ENCODE assay signal across 19 cellular contexts in genomic region chr22:48477031-48477721, GRCh38.
A peak's percentile ranks its signal among the peaks of the same experiment; 100 is the strongest.
DNase-seq lines count a peak whose midpoint lies in the region; ATAC-seq and TF ChIP-seq lines count a peak whose summit lies in the region.
"Had no signal": no experiment of that assay in that cellular context is flagged by ENCODE, and none has a peak within 500 bp of the region (broad histone marks: within the 10 kb centered on the region; RNA-seq: fewer than 3 reads in every experiment).

No MANE protein-coding gene starts in this region.

- ATAC-seq in activated CD8-positive, alpha-beta memory T cell treated with anti-CD3 and anti-CD28 coated beads, Interleukin-2, amount 10 ng/mL, durations not matched to agents 7 days and 5 days = no peak
- no peak for ATAC-seq in GM23338
- ATAC-seq: activated T-helper 17 cell treated with anti-CD3 and anti-CD28 coated beads, Interleukin-2, amount 50 U/mL, for 72 hours; HCT116; HepG2 had no signal

- H3K27ac Mint-ChIP-seq in activated CD8-positive, alpha-beta memory T cell treated with anti-CD3 and anti-CD28 coated beads, Interleukin-2, amount 10 ng/mL, durations not matched to agents 7 days and 5 days = no peak overlapping the region
- H3K27ac Mint-ChIP-seq in GM23338 = no peak overlapping the region
- H3K27ac Mint-ChIP-seq: activated T-helper 17 cell treated with anti-CD3 and anti-CD28 coated beads, Interleukin-2, amount 50 U/mL, for 72 hours had no signal

- H3K27me3 Mint-ChIP-seq in activated CD8-positive, alpha-beta memory T cell treated with anti-CD3 and anti-CD28 coated beads, Interleukin-2, amount 10 ng/mL, durations not matched to agents 7 days and 5 days = no peaks in the 10 kb centered on the region
- peaks cover 2% of the 10 kb centered on the region for H3K27me3 Mint-ChIP-seq in GM23338 (ENCODE audit: insufficient read depth, low read depth, poor library complexity)

- H3K27me3 ChIP-seq in tibial nerve (no peaks in the 10 kb centered on the region), GM23338 (ENCODE audit: insufficient read depth) (no peaks in the 10 kb centered on the region)
- H3K27me3 ChIP-seq: BE2C, hepatocyte, neutrophil had no signal

- no peak for TF ChIP-seq POLR2A in tibial nerve (IDR thresholded peaks at IDR 0.05)

- no peak for TF ChIP-seq EP300 in tibial nerve (IDR thresholded peaks at IDR 0.05)

- 67 to 69% methylated on average over 15 to 19 of the region's 22 CpGs for WGBS in tibial nerve, 2 donors

- no peaks in the 10 kb centered on the region for H3K79me2 ChIP-seq in GM23338 (replicated peaks; ENCODE audit: insufficient read depth)
- H3K79me2 ChIP-seq: hepatocyte had no signal

- no peaks in the 10 kb centered on the region for H4K20me1 ChIP-seq in GM23338 (replicated peaks; ENCODE audit: insufficient read depth)

- H3K9me3 Mint-ChIP-seq in activated CD8-positive, alpha-beta memory T cell treated with anti-CD3 and anti-CD28 coated beads, Interleukin-2, amount 10 ng/mL, durations not matched to agents 7 days and 5 days (ENCODE audit: low read depth) = no peaks in the 10 kb centered on the region
- no peaks in the 10 kb centered on the region; the same call in 2 of the 3 replicates for H3K9me3 Mint-ChIP-seq in GM23338
- H3K9me3 Mint-ChIP-seq: activated T-helper 17 cell treated with anti-CD3 and anti-CD28 coated beads, Interleukin-2, amount 50 U/mL, for 72 hours; central memory CD8-positive, alpha-beta T cell had no signal

- H3F3A ChIP-seq in GM23338 (replicated peaks; ENCODE audit: low read depth) = no peaks in the 10 kb centered on the region

- H3K4me1 ChIP-seq in tibial nerve (no peaks in the 10 kb centered on the region), GM23338 (ENCODE audit: insufficient read depth) (no peaks in the 10 kb centered on the region)
- H3K4me1 ChIP-seq: BE2C had no signal

- TF ChIP-seq CTCF in tibial nerve (IDR thresholded peaks at IDR 0.05) (no peak), GM23338 (conservative IDR thresholded peaks at IDR 0.05; ENCODE audit: low read depth in 2 of 2) (no peak)

- DNase-seq in activated CD8-positive, alpha-beta memory T cell treated with anti-CD3 and anti-CD28 coated beads, Interleukin-2, amount 50 U/mL, for 48 hours = peak; percentile 10
- no peak for DNase-seq in activated CD8-positive, alpha-beta memory T cell treated with anti-CD3 and anti-CD28 coated beads, Interleukin-2, amount 10 ng/mL, durations not matched to agents 7 days and 5 days
- DNase-seq in head of caudate nucleus (peak in 28 of 42 donors; percentile 31 to 74 (median 59)), mesenteric fat pad (ENCODE audit: low spot score) (peak; percentile 82), tibial nerve (ENCODE audit: low spot score in 2 of 2) (peak; percentile 22 to 29), mucosa of gallbladder (ENCODE audit: low spot score) (no peak), GM23338 (ENCODE audit: low spot score) (no peak)
- DNase-seq in NK-92 treated with Interleukin-12 subunit alpha and Interleukin-12 subunit beta, amount 100 ng/mL, for 24 hours (lab: John Stamatoyannopoulos, UW) = no peak
- DNase-seq: BE2C, NCI-H1417 treated with DMSO at 0.1 percent for 48 hours, NCI-H526, SW 1271 had no signal

- no peak overlapping the region for H3K27ac ChIP-seq in tibial nerve
- no peak overlapping the region for H3K27ac ChIP-seq in GM23338 (ENCODE audit: low read depth)
- H3K27ac ChIP-seq: 22Rv1, hepatocyte, neutrophil had no signal

- H3K9me2 ChIP-seq in GM23338 (ENCODE audit: insufficient read depth) = no peaks in the 10 kb centered on the region

- H3K4me3 ChIP-seq in tibial nerve (no peak overlapping the region), GM23338 (no peak overlapping the region)
- H3K4me3 ChIP-seq: hepatocyte had no signal

- no peaks in the 10 kb centered on the region for H3K4me1 Mint-ChIP-seq in activated CD8-positive, alpha-beta memory T cell treated with anti-CD3 and anti-CD28 coated beads, Interleukin-2, amount 10 ng/mL, durations not matched to agents 7 days and 5 days
- peaks cover 12% of the 10 kb centered on the region for H3K4me1 Mint-ChIP-seq in GM23338
- H3K4me1 Mint-ChIP-seq: activated T-helper 17 cell treated with anti-CD3 and anti-CD28 coated beads, Interleukin-2, amount 50 U/mL, for 72 hours; central memory CD8-positive, alpha-beta T cell had no signal

- H3K36me3 ChIP-seq in tibial nerve (no peaks in the 10 kb centered on the region), GM23338 (ENCODE audit: insufficient read depth) (no peaks in the 10 kb centered on the region)
- H3K36me3 ChIP-seq: BE2C, neutrophil had no signal

- H3K4me3 Mint-ChIP-seq in activated CD8-positive, alpha-beta memory T cell treated with anti-CD3 and anti-CD28 coated beads, Interleukin-2, amount 10 ng/mL, durations not matched to agents 7 days and 5 days = no peak overlapping the region
- H3K4me3 Mint-ChIP-seq in GM23338 = no peak overlapping the region
- H3K4me3 Mint-ChIP-seq: activated T-helper 17 cell treated with anti-CD3 and anti-CD28 coated beads, Interleukin-2, amount 50 U/mL, for 72 hours; central memory CD8-positive, alpha-beta T cell had no signal

- CTCF ChIA-PET in activated CD8-positive, alpha-beta memory T cell treated with anti-CD3 and anti-CD28 coated beads, Interleukin-2, amount 10 ng/mL, durations not matched to agents 7 days and 5 days (lab: Charles Lee) = no interaction called here

- no peak overlapping the region for H3K4me2 ChIP-seq in GM23338
- H3K4me2 ChIP-seq: hepatocyte had no signal

- intact Hi-C loops in head of caudate nucleus (cut with DNase I) = no loop called here

- H3K9me3 ChIP-seq in tibial nerve = no peaks in the 10 kb centered on the region
- H3K9me3 ChIP-seq: BE2C, neutrophil had no signal

- no peak overlapping the region for H2AFZ ChIP-seq in GM23338
- H2AFZ ChIP-seq: hepatocyte had no signal

- no peaks in the 10 kb centered on the region for H3K36me3 Mint-ChIP-seq in activated CD8-positive, alpha-beta memory T cell treated with anti-CD3 and anti-CD28 coated beads, Interleukin-2, amount 10 ng/mL, durations not matched to agents 7 days and 5 days
- H3K36me3 Mint-ChIP-seq in GM23338 (ENCODE audit: low read depth) = no peaks in the 10 kb centered on the region

TF ChIP-seq in GM23338, 12 proteins besides CTCF, POLR2A, EP300 and RAD21:
- TF ChIP-seq EZH2 (IDR thresholded peaks at IDR 0.05; ENCODE audit: low read depth, unreplicated experiment) (no peak), EZH2phosphoT487 (IDR thresholded peaks at IDR 0.05; ENCODE audit: unreplicated experiment) (no peak), STAT1 (IDR thresholded peaks at IDR 0.05; ENCODE audit: unreplicated experiment) (no peak), POLR2AphosphoS5 (IDR thresholded peaks at IDR 0.05; ENCODE audit: low read depth) (no peak)

Comparison
In these comparisons a context has a peak if more than half of its experiments do, and no peak if none do; other contexts are left out.
1. DNase-seq: peak in activated CD8-positive, alpha-beta memory T cell treated with anti-CD3 and anti-CD28 coated beads, Interleukin-2, amount 50 U/mL, for 48 hours (single experiment), head of caudate nucleus (28 of 42), mesenteric fat pad (single experiment) and tibial nerve (2 of 2); none in activated CD8-positive, alpha-beta memory T cell treated with anti-CD3 and anti-CD28 coated beads, Interleukin-2, amount 10 ng/mL, durations not matched to agents 7 days and 5 days (single experiment), mucosa of gallbladder (single experiment), NK-92 treated with Interleukin-12 subunit alpha and Interleukin-12 subunit beta, amount 100 ng/mL, for 24 hours (single experiment) and GM23338 (single experiment).